In the genomic region with DNA sequence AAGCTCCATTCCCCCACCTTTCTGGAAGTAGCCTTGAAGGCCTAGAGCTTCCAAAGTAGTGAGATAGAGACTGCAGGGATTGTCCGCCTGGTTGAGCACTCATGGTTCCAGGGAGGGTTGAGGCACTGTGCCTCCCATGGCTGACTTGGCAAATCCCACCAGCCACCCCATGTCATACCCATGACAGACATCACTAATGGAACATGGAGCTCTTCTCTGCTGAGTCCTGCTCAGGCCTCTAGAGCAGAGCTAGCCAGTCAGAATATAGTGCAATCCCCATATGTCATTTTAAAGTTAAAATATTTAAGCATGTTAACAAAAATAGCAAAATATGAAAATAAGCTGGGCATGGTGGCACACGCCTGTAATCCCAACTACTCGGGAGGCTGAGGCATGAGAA, we compare ENCODE assay signal across 13 cellular contexts. TPM values are rescaled to one million over a fixed set of nuclear protein-coding genes. Genes with fewer than 3 reads are reported as not detected.
DNase-seq lines count a peak whose midpoint lies in the region; ATAC-seq, FAIRE-seq and TF ChIP-seq lines count a peak whose summit lies in the region.
"Had no signal": no experiment of that assay in that cellular context is flagged by ENCODE, and none has a peak within 500 bp of the region (broad histone marks: within the 10 kb centered on the region; RNA-seq: fewer than 3 reads in every experiment).

No MANE protein-coding gene starts in this region.

- H3K4me2 ChIP-seq in A549 = 0 out of 3 replicates have a peak overlapping the region, but pooled peaks have one; percentile 13
- no peak overlapping the region for H3K4me2 ChIP-seq in mesenchymal stem cell (ENCODE audit: low read length, poor library complexity, severe bottlenecking)

- H3K23ac ChIP-seq in mesenchymal stem cell (ENCODE audit: low read length in 2 of 2) = no peak overlapping the region

- peaks cover 14% of the 10 kb centered on the region for H3K4me1 Mint-ChIP-seq in HFFc6 (ENCODE audit: low read depth)
- H3K4me1 Mint-ChIP-seq: CD4-positive, CD25-positive, alpha-beta regulatory T cell had no signal

- peaks cover 11% of the 10 kb centered on the region for H3K36me3 Mint-ChIP-seq in HFFc6 (ENCODE audit: low read depth)

- no peak for TF ChIP-seq RAD21 in A549 (conservative IDR thresholded peaks at IDR 0.05 in 1 of 2, IDR thresholded peaks at IDR 0.05 in 1 of 2)

- no peak overlapping the region for H2BK120ac ChIP-seq in mesenchymal stem cell (ENCODE audit: low read depth, low read length)

- H3K4ac ChIP-seq in mesenchymal stem cell (ENCODE audit: low read depth in 1 of 2, low read length in 2 of 2) = no peak overlapping the region

- H3K27ac Mint-ChIP-seq in HFFc6 = peak overlapping the region; percentile 82

- no peak overlapping the region for H2BK5ac ChIP-seq in mesenchymal stem cell (ENCODE audit: low read depth, low read length, poor library complexity, severe bottlenecking)

- H3K4me3 ChIP-seq in A549 = no peak overlapping the region
- H3K4me3 ChIP-seq in adrenal gland = no peak overlapping the region
- H3K4me3 ChIP-seq in mesenchymal stem cell (ENCODE audit: insufficient read depth in 1 of 2, low read depth in 1 of 2, low read length in 2 of 2) = no peak overlapping the region

- H4K91ac ChIP-seq in mesenchymal stem cell (ENCODE audit: low read length) = peak overlapping the region; percentile 48

- H2AK5ac ChIP-seq in mesenchymal stem cell (ENCODE audit: low read length, severe bottlenecking) = peak overlapping the region; percentile 6

- TF ChIP-seq CTCF in A549 (IDR thresholded peaks at IDR 0.05) (no peak), HFFc6 (IDR thresholded peaks at IDR 0.05) (no peak), adrenal gland (IDR thresholded peaks at IDR 0.05) (no peak)

- peak overlapping the region; percentile 21 for H4K8ac ChIP-seq in mesenchymal stem cell (ENCODE audit: low read length)

- H3K14ac ChIP-seq in mesenchymal stem cell (ENCODE audit: low read length in 2 of 2) = no peak overlapping the region

- H3K27ac ChIP-seq in A549 (peak overlapping the region; percentile 49 to 70; a peak in 4 of 6 replicates), adrenal gland (peak overlapping the region; percentile 76 to 97 (median 87)), mesenchymal stem cell (ENCODE audit: low read length, poor library complexity, severe bottlenecking) (peak overlapping the region; percentile 55), substantia nigra (ENCODE audit: low read depth, low read length, poor library complexity, severe bottlenecking) (no peak overlapping the region)

- DNase-seq in A549 (ENCODE audit: low read depth in 1 of 2, low spot score in 1 of 2) (no peak), HFFc6 (no peak), adrenal gland (no peak), mesenchymal stem cell (no peak), substantia nigra (lab: John Stamatoyannopoulos, UW) (no peak)
- DNase-seq: Calu3; CD4-positive, CD25-positive, alpha-beta regulatory T cell; NCI-H1436; NCI-H2029 treated with DMSO at 0.1 percent for 48 hours; NCI-H524 had no signal

- no peak overlapping the region for H2BK12ac ChIP-seq in mesenchymal stem cell (ENCODE audit: low read length in 2 of 2)

- H3K27me3 ChIP-seq in adrenal gland = no peaks in the 10 kb centered on the region
- no peaks in the 10 kb centered on the region for H3K27me3 ChIP-seq in mesenchymal stem cell (ENCODE audit: control insufficient read depth in 1 of 2, insufficient read depth in 1 of 2, low read length in 2 of 2)

- POLR2A ChIA-PET in A549 (lab: Yijun Ruan, JAX) = interaction anchor here (2.2 kb wide), 1 partner anchor 36 kb away, joined by 25 read pairs; a partner anchor contains a TSS

- FAIRE-seq in A549 (lab: Jason Lieb, UNC) = no peak
- FAIRE-seq: GM19239 had no signal

- H3K27me3 Mint-ChIP-seq in HFFc6 (ENCODE audit: insufficient read depth) = peaks cover 3% of the 10 kb centered on the region
- H3K27me3 Mint-ChIP-seq: CD4-positive, CD25-positive, alpha-beta regulatory T cell had no signal

- H3K36me3 ChIP-seq in adrenal gland (replicated peaks in 1 of 2) (peaks cover 0 to 87% of the 10 kb centered on the region in 2 donors), mesenchymal stem cell (ENCODE audit: control insufficient read depth in 1 of 2, insufficient read depth in 2 of 2, low read depth in 1 of 2, low read length in 2 of 2) (peaks cover 81 to 85% of the 10 kb centered on the region in 2 experiments)

- H3K18ac ChIP-seq in mesenchymal stem cell (ENCODE audit: low read depth in 1 of 2, low read length in 2 of 2) = peak overlapping the region; percentile 4 to 88

- peak overlapping the region; percentile 16 for H2AFZ ChIP-seq in mesenchymal stem cell (ENCODE audit: low read depth, low read length)

- peaks cover 23% of the 10 kb centered on the region for H3K79me1 ChIP-seq in mesenchymal stem cell (replicated peaks; ENCODE audit: low read length, poor library complexity, severe bottlenecking)

- no peaks in the 10 kb centered on the region for H3K9me3 ChIP-seq in A549
- no peaks in the 10 kb centered on the region for H3K9me3 ChIP-seq in adrenal gland (replicated peaks in 1 of 3)
- H3K9me3 ChIP-seq in mesenchymal stem cell (ENCODE audit: control insufficient read depth, low read length) = no peaks in the 10 kb centered on the region

- H3K4me1 ChIP-seq in A549 (peaks cover 14% of the 10 kb centered on the region), adrenal gland (replicated peaks in 1 of 2) (peaks cover 9 to 12% of the 10 kb centered on the region in 2 donors), mesenchymal stem cell (ENCODE audit: control insufficient read depth, insufficient read depth, low read depth, low read length) (peaks cover 10% of the 10 kb centered on the region)

- no peak overlapping the region for H3K9ac ChIP-seq in mesenchymal stem cell (ENCODE audit: low read length)

- H3K9me3 Mint-ChIP-seq in HFFc6 = no peaks in the 10 kb centered on the region
- H3K9me3 Mint-ChIP-seq: CD4-positive, CD25-positive, alpha-beta regulatory T cell had no signal

- no peak overlapping the region for H2BK15ac ChIP-seq in mesenchymal stem cell (ENCODE audit: low read depth, poor library complexity, severe bottlenecking)

- no peak for TF ChIP-seq EP300 in A549 (IDR thresholded peaks at IDR 0.05)

- TF ChIP-seq POLR2A in A549 (IDR thresholded peaks at IDR 0.05; ENCODE audit: low read length) (no peak), adrenal gland (IDR thresholded peaks at IDR 0.05) (no peak)

- WGBS in A549 (ENCODE audit: missing lambda C conversion rate) = 90% methylated on average over 3 of the region's 3 CpGs
- WGBS in adrenal gland, 4 donors = 70 to 93% (median 77%) methylated on average over 2 to 3 of the region's 3 CpGs
- 96% methylated on average over 3 of the region's 3 CpGs for WGBS in mesenchymal stem cell

- intact Hi-C loops in adrenal gland (cut with DNase I) = loop anchor here in 1 of 2 donors (10.0 kb wide), 1 partner anchor 51 kb away; the partner anchor contains the start of gene GALK1

- H3K4me3 Mint-ChIP-seq in HFFc6 = no peak overlapping the region
- H3K4me3 Mint-ChIP-seq: CD4-positive, CD25-positive, alpha-beta regulatory T cell had no signal

- ATAC-seq in A549 (no peak), GM18861 (IDR thresholded peaks at IDR 0.05; ENCODE audit: unreplicated experiment) (no peak), HG02623 (IDR thresholded peaks at IDR 0.05; ENCODE audit: unreplicated experiment) (no peak)

- CTCF ChIA-PET in A549 (lab: Yijun Ruan, JAX) = interaction anchor here (0.6 to 29.7 kb wide), 11 partner anchors 26 to 73 kb away, joined by 3 to 691 read pairs (median 3); partner anchors contain the start of genes TRIM47, UNC13D and WBP2

RNA-seq across cellular contexts. Expression of gene UNC13D, which starts 28.8 kb away (rescaled TPM):
- polyA plus RNA-seq in A549 (2011; rRNA removed) = 0.97 and 1.6 TPM in 2 replicates
- polyA plus RNA-seq in A549 (2012; cell fraction: cytosol; rRNA removed) = 1.3 and 2.0 TPM in 2 replicates
- polyA plus RNA-seq in A549 (2012; cell fraction: nucleus; rRNA removed) = 6.1 and 10.5 TPM in 2 replicates
- 3.5 to 4.5 TPM (median 4.3 TPM) in 3 replicates for polyA plus RNA-seq in A549 (2017; fragmentation: RNase III; extraction: RNeasy Plus Mini Kit Qiagen cat#74134 plus additional on column Dnase treatment)
- polyA minus RNA-seq in A549 (2011; rRNA and poly(A)+ RNA removed) = 1.7 and 3.3 TPM in 2 replicates
- total RNA-seq in HFFc6 (2021; fragmentation: NEBNext Ultra II Directional; extraction: Animal tissue kit (Norgen Biotek cat#: 25700)) = under 1 TPM; 0.17 to 0.78 (median 0.24) TPM
- 10 to 100 TPM in 7 of 8 donors, 1 to 10 TPM in 1; 3.0 to 28.1 (median 13.8) TPM for total RNA-seq in adrenal gland
- 10 to 100 TPM in 2 of 3 donors, 1 to 10 TPM in 1; 6.6 to 47.5 (median 21.5) TPM for polyA plus RNA-seq in adrenal gland
- 1.1 TPM for polyA plus RNA-seq in mesenchymal stem cell (2013, experiment 1 of 2)
- 0.49 TPM for polyA plus RNA-seq in mesenchymal stem cell (2013, experiment 2 of 2)

RNA-seq across cellular contexts. Expression of gene UNK, which starts 30.8 kb away (rescaled TPM):
- 34.5 and 40.0 TPM in 2 replicates for polyA plus RNA-seq in A549 (2011; rRNA removed)
- 23.9 and 28.2 TPM in 2 replicates for polyA plus RNA-seq in A549 (2012; cell fraction: cytosol; rRNA removed)
- polyA plus RNA-seq in A549 (2012; cell fraction: nucleus; rRNA removed) = 42.4 and 50.7 TPM in 2 replicates
- 27.0 to 31.5 TPM (median 29.1 TPM) in 3 replicates for polyA plus RNA-seq in A549 (2017; fragmentation: RNase III; extraction: RNeasy Plus Mini Kit Qiagen cat#74134 plus additional on column Dnase treatment)
- polyA minus RNA-seq in A549 (2011; rRNA and poly(A)+ RNA removed) = 27.2 and 33.9 TPM in 2 replicates
- 10 to 100 TPM; 12.7 to 18.6 (median 16.2) TPM for total RNA-seq in HFFc6 (2021; fragmentation: NEBNext Ultra II Directional; extraction: Animal tissue kit (Norgen Biotek cat#: 25700))
- 10 to 100 TPM; 15.1 to 35.5 (median 24.6) TPM for total RNA-seq in adrenal gland
- 10 to 100 TPM; 13.6 to 45.9 (median 19.0) TPM for polyA plus RNA-seq in adrenal gland
- polyA plus RNA-seq in mesenchymal stem cell (2013, experiment 1 of 2) = 16.2 TPM
- 14.8 TPM for polyA plus RNA-seq in mesenchymal stem cell (2013, experiment 2 of 2)

RNA-seq across cellular contexts. Expression of gene WBP2, which starts 39.7 kb away (rescaled TPM):
- polyA plus RNA-seq in A549 (2011; rRNA removed) (35.6 and 39.7 TPM in 2 replicates), A549 (2017; fragmentation: RNase III; extraction: RNeasy Plus Mini Kit Qiagen cat#74134 plus additional on column Dnase treatment) (111 to 131 TPM (median 116 TPM) in 3 replicates), adrenal gland (100 to 1,000 TPM; 205 to 258 (median 258) TPM)
- 26.6 and 35.4 TPM in 2 replicates for polyA plus RNA-seq in A549 (2012; cell fraction: cytosol; rRNA removed)
- 60.1 and 71.4 TPM in 2 replicates for polyA plus RNA-seq in A549 (2012; cell fraction: nucleus; rRNA removed)
- 31.8 and 40.3 TPM in 2 replicates for polyA minus RNA-seq in A549 (2011; rRNA and poly(A)+ RNA removed)
- 10 to 100 TPM; 51.4 to 65.5 (median 59.3) TPM for total RNA-seq in HFFc6 (2021; fragmentation: NEBNext Ultra II Directional; extraction: Animal tissue kit (Norgen Biotek cat#: 25700))
- 100 to 1,000 TPM; 131 to 292 (median 217) TPM for total RNA-seq in adrenal gland
- 173 TPM for polyA plus RNA-seq in mesenchymal stem cell (2013, experiment 1 of 2)
- 171 TPM for polyA plus RNA-seq in mesenchymal stem cell (2013, experiment 2 of 2)

RNA-seq across cellular contexts. Expression of gene GALK1, which starts 50.4 kb away (rescaled TPM):
- polyA plus RNA-seq in A549 (2011; rRNA removed) = 20.7 and 21.3 TPM in 2 replicates
- 70.7 and 89.2 TPM in 2 replicates for polyA plus RNA-seq in A549 (2012; cell fraction: cytosol; rRNA removed)
- 111 and 163 TPM in 2 replicates for polyA plus RNA-seq in A549 (2012; cell fraction: nucleus; rRNA removed)
- 50.9 to 55.6 TPM (median 54.3 TPM) in 3 replicates for polyA plus RNA-seq in A549 (2017; fragmentation: RNase III; extraction: RNeasy Plus Mini Kit Qiagen cat#74134 plus additional on column Dnase treatment)
- 18.7 and 33.3 TPM in 2 replicates for polyA minus RNA-seq in A549 (2011; rRNA and poly(A)+ RNA removed)
- 10 to 100 TPM; 33.8 to 43.2 (median 37.7) TPM for total RNA-seq in HFFc6 (2021; fragmentation: NEBNext Ultra II Directional; extraction: Animal tissue kit (Norgen Biotek cat#: 25700))
- 10 to 100 TPM; 13.9 to 47.3 (median 24.6) TPM for total RNA-seq in adrenal gland
- 10 to 100 TPM in 2 of 3 donors, 1 to 10 TPM in 1; 1.4 to 39.1 (median 37.2) TPM for polyA plus RNA-seq in adrenal gland
- polyA plus RNA-seq in mesenchymal stem cell (2013, experiment 1 of 2) = 29.0 TPM
- polyA plus RNA-seq in mesenchymal stem cell (2013, experiment 2 of 2) = 27.7 TPM
